11 cellular contexts compared by ENCODE assay signal in genomic region chr10:61164458-61165160, GRCh38.
DNase-seq lines count a peak whose midpoint lies in the region; ATAC-seq and TF ChIP-seq lines count a peak whose summit lies in the region.
"Had no signal": no experiment of that assay in that cellular context is flagged by ENCODE, and none has a peak within 500 bp of the region (broad histone marks: within the 10 kb centered on the region; RNA-seq: fewer than 3 reads in every experiment).

No MANE protein-coding gene starts in this region.

- no peaks in the 10 kb centered on the region for H3K36me3 ChIP-seq in osteoblast (ENCODE audit: insufficient read depth, low read length)
- H3K36me3 ChIP-seq: neutrophil had no signal

- H3K27ac ChIP-seq in osteoblast (ENCODE audit: low read depth, low read length), result no peak overlapping the region
- H3K27ac ChIP-seq: neutrophil had no signal

- peak overlapping the region; percentile 38 for H3K4me2 ChIP-seq in osteoblast (ENCODE audit: insufficient read depth, low read length)

- H3K4me1 Mint-ChIP-seq in glutamatergic neuron (ENCODE audit: low read depth, unreplicated experiment), result no peaks in the 10 kb centered on the region
- H3K4me1 Mint-ChIP-seq: B cell had no signal

- no peak overlapping the region for H3K4me3 Mint-ChIP-seq in glutamatergic neuron (ENCODE audit: unreplicated experiment)
- H3K4me3 Mint-ChIP-seq: B cell had no signal

- no peak overlapping the region for H2AFZ ChIP-seq in osteoblast (ENCODE audit: low read length)

- DNase-seq in EH (ENCODE audit: low read depth) (peak; percentile 22), NCI-H774 (lab: John Stamatoyannopoulos, UW) (peak; percentile 21), epithelial cell of esophagus (ENCODE audit: low read depth) (peak; percentile 87), osteoblast (ENCODE audit: insufficient read length, low spot score, missing footprints) (peak; percentile 8), NCI-H1436 treated with DMSO at 0.1 percent for 48 hours (lab: John Stamatoyannopoulos, UW) (no peak), glutamatergic neuron (no peak)
- DNase-seq: NCI-H2107 had no signal

- no peaks in the 10 kb centered on the region for H3K9me3 ChIP-seq in osteoblast (ENCODE audit: low read depth, low read length)
- H3K9me3 ChIP-seq: neutrophil had no signal

- H3K27me3 ChIP-seq in osteoblast (ENCODE audit: insufficient read depth, low read length), result no peaks in the 10 kb centered on the region
- H3K27me3 ChIP-seq: neutrophil had no signal

- TF ChIP-seq CTCF in epithelial cell of esophagus (IDR thresholded peaks at IDR 0.05; ENCODE audit: insufficient read depth, low read depth, low read length, missing control alignments) (no peak), osteoblast (IDR thresholded peaks at IDR 0.05; ENCODE audit: extremely low read depth, low read depth, low read length) (no peak), glutamatergic neuron (IDR thresholded peaks at IDR 0.05; ENCODE audit: partially characterized antibody, unreplicated experiment) (no peak)

- H3K27ac Mint-ChIP-seq in glutamatergic neuron (ENCODE audit: unreplicated experiment), result no peak overlapping the region
- H3K27ac Mint-ChIP-seq: B cell had no signal

- H4K20me1 ChIP-seq in osteoblast (ENCODE audit: insufficient read depth, low read length), result no peaks in the 10 kb centered on the region

- H3K4me3 ChIP-seq in epithelial cell of esophagus (ENCODE audit: low read length), result no peak overlapping the region
- H3K4me3 ChIP-seq in osteoblast (ENCODE audit: insufficient read depth, low read length), result peak overlapping the region; percentile 31

- H3K36me3 Mint-ChIP-seq in glutamatergic neuron (ENCODE audit: unreplicated experiment), result no peaks in the 10 kb centered on the region

- H3K9me3 Mint-ChIP-seq in glutamatergic neuron (ENCODE audit: unreplicated experiment), result peaks cover 1% of the 10 kb centered on the region

- ATAC-seq in GM21390 (IDR thresholded peaks at IDR 0.05; ENCODE audit: unreplicated experiment), result no peak
- ATAC-seq in HG03571 (IDR thresholded peaks at IDR 0.05; ENCODE audit: unreplicated experiment), result no peak

- no peaks in the 10 kb centered on the region for H3K4me1 ChIP-seq in osteoblast (ENCODE audit: insufficient read depth, low read length)

- no peaks in the 10 kb centered on the region for H3K27me3 Mint-ChIP-seq in glutamatergic neuron (ENCODE audit: unreplicated experiment)

- no peaks in the 10 kb centered on the region for H3K79me2 ChIP-seq in osteoblast (ENCODE audit: insufficient read depth, low read length)

Comparison
In these comparisons a context has a peak if more than half of its experiments do, and no peak if none do; other contexts are left out.
1. DNase-seq: peak in EH (single experiment), NCI-H774 (single experiment), epithelial cell of esophagus (single experiment) and osteoblast (single experiment); none in NCI-H1436 treated with DMSO at 0.1 percent for 48 hours (single experiment) and glutamatergic neuron (single experiment).